ENCODE assay signal across 7 cellular contexts in the genomic region with DNA sequence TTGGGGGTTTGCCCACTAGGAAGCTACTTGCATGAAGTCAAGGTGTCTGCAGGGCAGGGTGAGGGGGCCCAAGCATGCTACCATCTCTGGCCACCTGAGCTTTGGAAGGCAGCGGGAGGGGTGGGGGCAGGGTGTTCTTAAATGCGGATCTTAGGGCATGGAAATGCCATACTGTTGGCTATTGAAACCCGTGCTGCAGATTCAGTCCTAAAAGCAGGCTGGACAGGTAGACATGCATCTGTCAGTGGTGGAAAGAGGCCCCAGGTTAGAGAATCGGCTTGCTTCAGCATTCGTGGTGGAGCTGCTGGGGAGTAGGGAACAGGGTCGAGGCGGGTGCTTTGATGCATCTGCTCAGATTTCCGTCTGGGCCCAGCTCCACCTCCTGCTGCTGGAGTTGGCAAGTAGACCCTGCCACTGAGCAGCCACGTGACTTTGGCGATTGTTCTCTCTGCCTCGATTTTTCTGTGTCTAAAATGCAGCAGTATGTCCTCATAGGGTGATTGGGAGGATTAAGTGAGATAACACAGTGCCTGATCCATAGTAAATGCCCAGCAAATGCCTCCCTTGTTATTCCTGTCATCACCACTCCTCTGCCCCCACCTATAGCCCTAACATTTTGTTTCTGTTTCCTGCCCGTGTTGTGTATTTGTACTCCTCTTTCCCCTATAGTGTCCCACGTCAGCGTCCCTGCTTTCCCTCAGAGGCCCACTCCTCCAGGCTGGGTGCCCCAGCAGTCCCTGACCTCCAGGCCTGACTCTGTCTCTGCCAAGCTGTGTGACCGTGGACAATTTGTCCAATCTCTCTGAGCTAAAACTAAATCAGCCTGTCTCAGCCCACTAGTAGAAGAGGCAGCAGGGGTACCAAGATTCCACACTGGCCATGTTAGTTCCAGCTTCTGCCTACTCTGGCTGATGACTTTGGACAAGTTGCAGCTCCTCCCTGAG. TPM values are rescaled to one million over a fixed set of nuclear protein-coding genes. Genes with fewer than 3 reads are reported as not detected.
A peak's percentile ranks its signal among the peaks of the same experiment; 100 is the strongest.
DNase-seq lines count a peak whose midpoint lies in the region; ATAC-seq, FAIRE-seq and TF ChIP-seq lines count a peak whose summit lies in the region.

No MANE protein-coding gene starts in this region.

- CTCF ChIA-PET in K562 (lab: Yijun Ruan, JAX; ENCODE audit: low intra/inter-chr PET ratio), result no interaction called here

- H4K20me1 ChIP-seq in K562 (replicated peaks; ENCODE audit: control insufficient read depth, insufficient read depth, low read length), result peaks cover 67% of the 10 kb centered on the region

- H3K27ac ChIP-seq in K562 (ENCODE audit: extremely low read depth, low read depth, low read length) (peak overlapping the region; percentile 10; the same call in 2 of the 3 replicates), stomach smooth muscle (ENCODE audit: low read length) (peak overlapping the region; percentile 70)

- POLR2A ChIA-PET in K562 (lab: Yijun Ruan, JAX), result interaction anchor here (0.6 to 1.8 kb wide), 6 partner anchors 9 to 25 kb away, joined by 3 to 5 read pairs (median 3); no protein-coding TSS in a partner anchor

- peak; percentile 55 for DNase-seq in MG63
- DNase-seq in K562 (ENCODE audit: extremely low read depth in 1 of 4, low spot score in 3 of 4), result no peak
- peak in 43 of 51 donors; percentile 5 to 79 (median 56) for DNase-seq in hypothalamus (lab: John Stamatoyannopoulos, UW)
- DNase-seq in SK-N-DZ (ENCODE audit: low spot score), result no peak
- DNase-seq in NCI-H524 treated with DMSO at 0.1 percent for 48 hours (lab: John Stamatoyannopoulos, UW), result no peak

- WGBS in K562 (ENCODE audit: insufficient coverage, low coverage, missing lambda C conversion rate), result 56% methylated on average over 15 of the region's 15 CpGs

- H3K27me3 ChIP-seq in MG63 (no peaks in the 10 kb centered on the region), K562 (ENCODE audit: control insufficient read depth in 2 of 2, insufficient read depth in 2 of 2, low read length in 2 of 2) (no peaks in the 10 kb centered on the region), stomach smooth muscle (ENCODE audit: control insufficient read depth in 1 of 2, insufficient read depth in 2 of 2, low read length in 2 of 2) (no peaks in the 10 kb centered on the region)

- no peak for FAIRE-seq in K562 (lab: Jason Lieb, UNC)

- no peak for ATAC-seq in K562
- ATAC-seq in GM19455 (IDR thresholded peaks at IDR 0.05; ENCODE audit: unreplicated experiment), result no peak

- intact Hi-C loops in K562 (cut with micrococcal nuclease), result no loop called here

- peaks cover 36% of the 10 kb centered on the region for H3K36me3 ChIP-seq in MG63
- H3K36me3 ChIP-seq in K562 (ENCODE audit: control insufficient read depth, insufficient read depth, low read length), result peaks cover 73% of the 10 kb centered on the region; the same call in 2 of the 3 replicates
- H3K36me3 ChIP-seq in stomach smooth muscle (ENCODE audit: control insufficient read depth in 2 of 2, insufficient read depth in 2 of 2, low read length in 2 of 2), result no peaks in the 10 kb centered on the region

- peak overlapping the region; percentile 52 for H3K4me2 ChIP-seq in K562 (ENCODE audit: insufficient read depth, low read length)

- H3K4me3 ChIP-seq in MG63 (no peak overlapping the region), K562 (no peak overlapping the region), stomach smooth muscle (ENCODE audit: low read length in 2 of 2) (peak overlapping the region in 1 of 2 donors; percentile 35)

- no peak overlapping the region for H2AFZ ChIP-seq in K562 (ENCODE audit: low read depth, low read length)

- H3K9me3 ChIP-seq in MG63, result no peaks in the 10 kb centered on the region
- no peaks in the 10 kb centered on the region for H3K9me3 ChIP-seq in K562 (replicated peaks; ENCODE audit: control insufficient read depth, insufficient read depth, low read depth, low read length)
- no peaks in the 10 kb centered on the region for H3K9me3 ChIP-seq in stomach smooth muscle (ENCODE audit: control insufficient read depth in 2 of 2, low read length in 2 of 2)

- TF ChIP-seq RAD21 in K562 (CRISPR knock-in tag; conservative IDR thresholded peaks at IDR 0.05 in 1 of 2, IDR thresholded peaks at IDR 0.05 in 1 of 2), result no peak

- H3K9ac ChIP-seq in K562 (ENCODE audit: insufficient read depth in 1 of 2, low read depth in 2 of 2, low read length in 2 of 2), result peak overlapping the region in 1 of 2 experiments; percentile 59; a peak in 2 of 4 replicates
- H3K9ac ChIP-seq in stomach smooth muscle (ENCODE audit: low read length in 2 of 2), result peak overlapping the region in 1 of 2 donors; percentile 5

- peaks cover 15% of the 10 kb centered on the region for H3K9me1 ChIP-seq in K562 (ENCODE audit: control insufficient read depth, insufficient read depth, low read length)

- no peak for TF ChIP-seq POLR2A in K562 (conservative IDR thresholded peaks at IDR 0.05)

- TF ChIP-seq CTCF in K562 (IDR thresholded peaks at IDR 0.05 in 2 of 3, conservative IDR thresholded peaks at IDR 0.05 in 1 of 3; ENCODE audit: insufficient read depth in 2 of 3, low read depth in 1 of 3, low read length in 3 of 3), result no peak

- TF ChIP-seq EP300 in K562 (IDR thresholded peaks at IDR 0.05; ENCODE audit: low read length), result no peak

- peaks cover 99% of the 10 kb centered on the region for H3K79me2 ChIP-seq in K562 (ENCODE audit: control insufficient read depth, insufficient read depth, low read length)

- peaks cover 48 to 72% of the 10 kb centered on the region in 2 experiments for H3K4me1 ChIP-seq in K562 (replicated peaks in 1 of 2; ENCODE audit: control insufficient read depth in 2 of 2, insufficient read depth in 2 of 2, low read length in 2 of 2)
- H3K4me1 ChIP-seq in stomach smooth muscle (ENCODE audit: control insufficient read depth, insufficient read depth, low read length), result peaks cover 74% of the 10 kb centered on the region

- no TSS peak for BruUV-seq in K562 (replicated peaks; lab: Mats Ljungman, UMichigan)

- in situ Hi-C loops in K562 (cut with MboI), result no loop called here

RNA-seq across cellular contexts. Expression of a gene that starts 5.8 kb away (rescaled TPM):
- 18.1 and 33.1 TPM in 2 replicates for total RNA-seq in MG63 (2014; rRNA removed; shearing (Covaris generic); ENCODE audit: low replicate concordance)
- 32.7 and 64.0 TPM in 2 replicates for total RNA-seq in K562 (2011; cell fraction: chromatin; rRNA removed; ENCODE audit: low replicate concordance)
- 49.9 and 53.4 TPM in 2 replicates for total RNA-seq in K562 (2011; cell fraction: nucleolus; rRNA removed)
- 37.0 and 42.9 TPM in 2 replicates for total RNA-seq in K562 (2011; cell fraction: nucleoplasm; rRNA removed)
- total RNA-seq in K562 (2014; rRNA removed) (20.3 and 38.6 TPM in 2 replicates), K562 (2014; rRNA removed; fragmentation: Illumina TruSeq; extraction: Trizol) (3.1 and 3.5 TPM in 2 replicates), K562 (2015; rRNA removed; fragmentation: Illumina TruSeq; extraction: Trizol) (7.9 and 8.4 TPM in 2 replicates), K562 (2021) (16.4 and 17.6 TPM in 2 replicates)
- polyA plus RNA-seq in K562 (2011; rRNA removed) (7.3 and 8.0 TPM in 2 replicates), K562 (2014; fragmentation: Illumina TruSeq; extraction: Trizol) (2.7 and 5.0 TPM in 2 replicates), K562 (2014; fragmentation: Nextera tagmentation; extraction: Ambion mirVana) (under 1 TPM; 0.04 to 0.10 TPM), K562 (2014; rRNA removed) (19.9 and 22.0 TPM in 2 replicates)
- polyA plus RNA-seq in K562 (2011; cell fraction: cytosol; rRNA removed), result 7.1 and 13.5 TPM in 2 replicates
- polyA plus RNA-seq in K562 (2011; cell fraction: nucleus; rRNA removed), result 51.3 and 83.8 TPM in 2 replicates
- polyA plus RNA-seq in K562 (2012), result 18.5 and 23.4 TPM in 2 replicates
- polyA minus RNA-seq in K562 (2011; rRNA and poly(A)+ RNA removed), result 4.4 and 5.2 TPM in 2 replicates
- polyA minus RNA-seq in K562 (2011; cell fraction: cytosol; rRNA and poly(A)+ RNA removed), result 4.8 and 13.3 TPM in 2 replicates
- polyA minus RNA-seq in K562 (2011; cell fraction: nucleus; rRNA and poly(A)+ RNA removed), result 14.3 and 14.8 TPM in 2 replicates
- polyA plus RNA-seq in SK-N-DZ (2014; cell fraction: cytosol; rRNA removed), result 22.6 and 24.6 TPM in 2 replicates
- 87.5 and 92.9 TPM in 2 replicates for polyA plus RNA-seq in SK-N-DZ (2014; cell fraction: nucleus; rRNA removed)

RNA-seq across cellular contexts. Expression of a gene that starts 19.7 kb away (rescaled TPM):
- 28.2 and 73.6 TPM in 2 replicates for total RNA-seq in MG63 (2014; rRNA removed; shearing (Covaris generic); ENCODE audit: low replicate concordance)
- total RNA-seq in K562 (2011; cell fraction: chromatin; rRNA removed; ENCODE audit: low replicate concordance), result 22.7 and 62.8 TPM in 2 replicates
- total RNA-seq in K562 (2011; cell fraction: nucleolus; rRNA removed), result 37.2 and 43.2 TPM in 2 replicates
- total RNA-seq in K562 (2011; cell fraction: nucleoplasm; rRNA removed), result 26.5 and 32.7 TPM in 2 replicates
- total RNA-seq in K562 (2014; rRNA removed) (54.9 and 62.7 TPM in 2 replicates), K562 (2014; rRNA removed; fragmentation: Illumina TruSeq; extraction: Trizol) (31.3 and 33.0 TPM in 2 replicates), K562 (2015; rRNA removed; fragmentation: Illumina TruSeq; extraction: Trizol) (39.5 and 42.3 TPM in 2 replicates), K562 (2021) (60.7 and 62.6 TPM in 2 replicates)
- polyA plus RNA-seq in K562 (2011; rRNA removed) (23.1 and 32.5 TPM in 2 replicates), K562 (2014; fragmentation: Illumina TruSeq; extraction: Trizol) (32.6 and 50.6 TPM in 2 replicates), K562 (2014; fragmentation: Nextera tagmentation; extraction: Ambion mirVana) (100 to 1,000 TPM in 1 of 2 experiments, 10 to 100 TPM in 1; 84.9 to 124 TPM), K562 (2014; rRNA removed) (49.6 and 57.5 TPM in 2 replicates)
- 41.8 and 86.0 TPM in 2 replicates for polyA plus RNA-seq in K562 (2011; cell fraction: cytosol; rRNA removed)
- polyA plus RNA-seq in K562 (2011; cell fraction: nucleus; rRNA removed), result 34.9 and 43.7 TPM in 2 replicates
- 41.3 and 54.9 TPM in 2 replicates for polyA plus RNA-seq in K562 (2012)
- polyA minus RNA-seq in K562 (2011; rRNA and poly(A)+ RNA removed), result 5.7 and 7.6 TPM in 2 replicates
- polyA minus RNA-seq in K562 (2011; cell fraction: cytosol; rRNA and poly(A)+ RNA removed), result 17.8 and 23.9 TPM in 2 replicates
- 7.9 and 11.3 TPM in 2 replicates for polyA minus RNA-seq in K562 (2011; cell fraction: nucleus; rRNA and poly(A)+ RNA removed)
- 38.4 and 53.2 TPM in 2 replicates for polyA plus RNA-seq in SK-N-DZ (2014; cell fraction: cytosol; rRNA removed)
- polyA plus RNA-seq in SK-N-DZ (2014; cell fraction: nucleus; rRNA removed), result 35.6 and 41.8 TPM in 2 replicates

RNA-seq across cellular contexts. Expression of a gene that starts 22.5 kb away (rescaled TPM):
- total RNA-seq in MG63 (2014; rRNA removed; shearing (Covaris generic); ENCODE audit: low replicate concordance), result not detected in 2 replicates
- 0.25 and 1.9 TPM in 2 replicates for total RNA-seq in K562 (2011; cell fraction: chromatin; rRNA removed; ENCODE audit: low replicate concordance)
- 2.4 and 3.5 TPM in 2 replicates for total RNA-seq in K562 (2011; cell fraction: nucleolus; rRNA removed)
- 0.92 and 1.3 TPM in 2 replicates for total RNA-seq in K562 (2011; cell fraction: nucleoplasm; rRNA removed)
- 1.5 and 2.7 TPM in 2 replicates for total RNA-seq in K562 (2014; rRNA removed)
- total RNA-seq in K562 (2014; rRNA removed; fragmentation: Illumina TruSeq; extraction: Trizol), result 0.07 TPM in 1 of 2 replicates, not detected in the other
- total RNA-seq in K562 (2015; rRNA removed; fragmentation: Illumina TruSeq; extraction: Trizol), result 0.54 and 0.72 TPM in 2 replicates
- total RNA-seq in K562 (2021), result 8.8 and 10.3 TPM in 2 replicates
- polyA plus RNA-seq in K562 (2011; rRNA removed), result 0.13 and 0.28 TPM in 2 replicates
- polyA plus RNA-seq in K562 (2011; cell fraction: cytosol; rRNA removed), result 0.24 and 1.1 TPM in 2 replicates
- polyA plus RNA-seq in K562 (2011; cell fraction: nucleus; rRNA removed), result 0.52 and 1.4 TPM in 2 replicates
- polyA plus RNA-seq in K562 (2012), result 3.2 and 3.6 TPM in 2 replicates
- 0.39 and 2.0 TPM in 2 replicates for polyA plus RNA-seq in K562 (2014; fragmentation: Illumina TruSeq; extraction: Trizol)
- under 1 TPM in 1 of 2 experiments, not detected in 1; 0.03 TPM for polyA plus RNA-seq in K562 (2014; fragmentation: Nextera tagmentation; extraction: Ambion mirVana)
- 2.0 and 2.4 TPM in 2 replicates for polyA plus RNA-seq in K562 (2014; rRNA removed)
- 0.11 and 0.21 TPM in 2 replicates for polyA minus RNA-seq in K562 (2011; rRNA and poly(A)+ RNA removed)
- 2.0 and 3.5 TPM in 2 replicates for polyA minus RNA-seq in K562 (2011; cell fraction: cytosol; rRNA and poly(A)+ RNA removed)
- polyA minus RNA-seq in K562 (2011; cell fraction: nucleus; rRNA and poly(A)+ RNA removed), result 0.94 and 1.00 TPM in 2 replicates
- 0.08 and 1.2 TPM in 2 replicates for polyA plus RNA-seq in SK-N-DZ (2014; cell fraction: cytosol; rRNA removed)
- 1.1 and 1.8 TPM in 2 replicates for polyA plus RNA-seq in SK-N-DZ (2014; cell fraction: nucleus; rRNA removed)

RNA-seq across cellular contexts. Expression of a gene that starts 59.9 kb away (rescaled TPM):
- total RNA-seq in MG63 (2014; rRNA removed; shearing (Covaris generic); ENCODE audit: low replicate concordance), result 22.7 and 25.1 TPM in 2 replicates
- 297 and 460 TPM in 2 replicates for total RNA-seq in K562 (2011; cell fraction: chromatin; rRNA removed; ENCODE audit: low replicate concordance)
- 224 and 226 TPM in 2 replicates for total RNA-seq in K562 (2011; cell fraction: nucleolus; rRNA removed)
- 233 and 263 TPM in 2 replicates for total RNA-seq in K562 (2011; cell fraction: nucleoplasm; rRNA removed)
- 56.7 and 74.5 TPM in 2 replicates for total RNA-seq in K562 (2014; rRNA removed)
- total RNA-seq in K562 (2014; rRNA removed; fragmentation: Illumina TruSeq; extraction: Trizol), result 31.1 and 34.6 TPM in 2 replicates
- total RNA-seq in K562 (2015; rRNA removed; fragmentation: Illumina TruSeq; extraction: Trizol), result 46.4 and 46.7 TPM in 2 replicates
- 81.6 and 86.3 TPM in 2 replicates for total RNA-seq in K562 (2021)
- polyA plus RNA-seq in K562 (2011; rRNA removed), result 34.4 and 55.3 TPM in 2 replicates
- 18.3 and 19.8 TPM in 2 replicates for polyA plus RNA-seq in K562 (2011; cell fraction: cytosol; rRNA removed)
- polyA plus RNA-seq in K562 (2011; cell fraction: nucleus; rRNA removed), result 277 and 310 TPM in 2 replicates
- 71.3 and 94.7 TPM in 2 replicates for polyA plus RNA-seq in K562 (2012)
- 44.0 and 45.2 TPM in 2 replicates for polyA plus RNA-seq in K562 (2014; fragmentation: Illumina TruSeq; extraction: Trizol)
- polyA plus RNA-seq in K562 (2014; fragmentation: Nextera tagmentation; extraction: Ambion mirVana), result 1 to 10 TPM in 1 of 2 experiments, under 1 TPM in 1; 0.94 to 1.2 TPM
- polyA plus RNA-seq in K562 (2014; rRNA removed), result 72.2 and 80.0 TPM in 2 replicates
- polyA minus RNA-seq in K562 (2011; rRNA and poly(A)+ RNA removed), result 25.8 and 29.7 TPM in 2 replicates
- 18.8 and 19.3 TPM in 2 replicates for polyA minus RNA-seq in K562 (2011; cell fraction: cytosol; rRNA and poly(A)+ RNA removed)
- polyA minus RNA-seq in K562 (2011; cell fraction: nucleus; rRNA and poly(A)+ RNA removed), result 39.9 and 51.1 TPM in 2 replicates
- polyA plus RNA-seq in SK-N-DZ (2014; cell fraction: cytosol; rRNA removed), result 68.5 and 81.1 TPM in 2 replicates
- polyA plus RNA-seq in SK-N-DZ (2014; cell fraction: nucleus; rRNA removed), result 469 and 686 TPM in 2 replicates

Comparison
In these comparisons a context has a peak if more than half of its experiments do, and no peak if none do; other contexts are left out.
1. DNase-seq: peak in MG63 (single experiment) and hypothalamus (43 of 51); none in K562 (0 of 4), SK-N-DZ (single experiment) and NCI-H524 treated with DMSO at 0.1 percent for 48 hours (single experiment).